In the genomic region with DNA sequence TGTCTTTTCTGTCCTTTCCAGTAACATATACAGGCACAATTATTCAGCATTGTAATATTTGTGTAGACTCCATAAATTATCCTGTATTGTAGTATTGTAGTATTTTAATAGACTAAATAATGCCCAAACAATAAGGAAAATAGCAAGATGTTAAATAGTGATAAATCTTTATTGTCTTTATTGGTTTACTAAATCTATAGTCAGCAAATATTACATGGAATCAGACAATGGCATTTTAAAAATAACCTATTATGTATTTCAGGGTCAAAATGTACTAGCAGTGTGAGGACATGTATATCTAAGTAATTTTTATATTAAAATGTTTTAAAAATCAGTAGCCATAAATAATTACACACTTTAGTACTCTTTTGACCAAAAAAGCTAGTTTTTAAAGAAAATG, we compare ENCODE assay signal across 8 cellular contexts.
"Had no signal": no experiment of that assay in that cellular context is flagged by ENCODE, and none has a peak within 500 bp of the region (broad histone marks: within the 10 kb centered on the region; RNA-seq: fewer than 3 reads in every experiment).

No MANE protein-coding gene starts in this region.

- H3K4me2 ChIP-seq: KMS-11 had no signal

- FAIRE-seq: H1, H54 had no signal

- H2AFZ ChIP-seq: GM23248 had no signal

- H3K4me3 ChIP-seq: GM23248 had no signal

- H3K27ac ChIP-seq: GM23248, KMS-11 had no signal

- H3K9ac ChIP-seq: GM23248, KMS-11 had no signal

- DNase-seq: GM23248, H9, HCEC 1CT, IMR-90, KBM-7 had no signal
